ENCODE assay signal across 27 cellular contexts in genomic region chr20:4694076-4694475, GRCh38. TPM values are rescaled to one million over a fixed set of nuclear protein-coding genes. Genes with fewer than 3 reads are reported as not detected.
DNase-seq lines count a peak whose midpoint lies in the region; ATAC-seq, FAIRE-seq and TF ChIP-seq lines count a peak whose summit lies in the region.
"Had no signal": no experiment of that assay in that cellular context is flagged by ENCODE, and none has a peak within 500 bp of the region (broad histone marks: within the 10 kb centered on the region; RNA-seq: fewer than 3 reads in every experiment).

No MANE protein-coding gene starts in this region.

- H3K9ac ChIP-seq in astrocyte (ENCODE audit: low read length): no peak overlapping the region
- H3K9ac ChIP-seq: BLaER1 treated with 17β-estradiol and CSF1 and Interleukin-3, amounts not matched to agents 10 nM and 100 nM had no signal

- H3K27me3 Mint-ChIP-seq in activated T-cell treated with anti-CD3 and anti-CD28 coated beads, Interleukin-2, amount 50 U/mL, for 24 hours: no peaks in the 10 kb centered on the region
- H3K27me3 Mint-ChIP-seq in activated T-cell treated with anti-CD3 and anti-CD28 coated beads, Interleukin-2, amount 50 U/mL, for 72 hours (ENCODE audit: low read depth): no peaks in the 10 kb centered on the region
- no peaks in the 10 kb centered on the region for H3K27me3 Mint-ChIP-seq in astrocyte (ENCODE audit: low read depth, unreplicated experiment)
- H3K27me3 Mint-ChIP-seq: CD4-positive, alpha-beta T cell had no signal

- TF ChIP-seq CTCF in A549 (IDR thresholded peaks at IDR 0.05): no peak
- no peak for TF ChIP-seq CTCF in astrocyte (IDR thresholded peaks at IDR 0.05; ENCODE audit: insufficient read depth, low read depth, low read length)

- H3K9me3 Mint-ChIP-seq in activated T-cell treated with anti-CD3 and anti-CD28 coated beads, Interleukin-2, amount 50 U/mL, for 24 hours: no peaks in the 10 kb centered on the region
- H3K9me3 Mint-ChIP-seq in activated T-cell treated with anti-CD3 and anti-CD28 coated beads, Interleukin-2, amount 50 U/mL, for 72 hours: no peaks in the 10 kb centered on the region
- H3K9me3 Mint-ChIP-seq in astrocyte (ENCODE audit: unreplicated experiment): no peaks in the 10 kb centered on the region
- H3K9me3 Mint-ChIP-seq: CD14-positive monocyte; CD4-positive, alpha-beta T cell; CD8-positive, alpha-beta memory T cell had no signal

- H3K9me3 ChIP-seq in A549 (no peaks in the 10 kb centered on the region), astrocyte (ENCODE audit: insufficient read depth, low read depth, low read length) (no peaks in the 10 kb centered on the region)
- H3K9me3 ChIP-seq: BE2C, HAP-1 had no signal

- 97% methylated on average over 1 of the region's 1 CpG for WGBS in A549 (ENCODE audit: missing lambda C conversion rate)

- H3K36me3 ChIP-seq in astrocyte (ENCODE audit: insufficient read depth, low read length): no peaks in the 10 kb centered on the region

- H3K4me1 ChIP-seq in A549: peaks cover 17% of the 10 kb centered on the region; the same call in 2 of the 3 replicates
- no peaks in the 10 kb centered on the region for H3K4me1 ChIP-seq in astrocyte (ENCODE audit: insufficient read depth, low read length)
- H3K4me1 ChIP-seq: BE2C had no signal

- CTCF ChIA-PET in A549 (lab: Yijun Ruan, JAX): interaction anchor here (0.8 to 3.5 kb wide), 3 partner anchors 10 to 15 kb away, joined by 3 to 12 read pairs (median 3); no protein-coding TSS in a partner anchor

- H4K20me1 ChIP-seq in astrocyte (ENCODE audit: insufficient read depth, low read length): peaks cover 74% of the 10 kb centered on the region

- H3K27me3 ChIP-seq in astrocyte (ENCODE audit: insufficient read depth, low read length): no peaks in the 10 kb centered on the region
- H3K27me3 ChIP-seq: BE2C; BLaER1 treated with 17β-estradiol and CSF1 and Interleukin-3, amounts not matched to agents 10 nM and 100 nM had no signal

- TF ChIP-seq POLR2A in A549 (IDR thresholded peaks at IDR 0.05; ENCODE audit: low read length): no peak

- FAIRE-seq in A549 (lab: Jason Lieb, UNC) (peak; percentile 49), astrocyte (lab: Jason Lieb, UNC) (no peak)
- FAIRE-seq: D721Med, GM12891, GM18507, H54 had no signal

- H3K79me2 ChIP-seq in astrocyte (ENCODE audit: insufficient read depth, low read length): peaks cover 88% of the 10 kb centered on the region

- no peak for TF ChIP-seq EP300 in A549 (IDR thresholded peaks at IDR 0.05)

- H3K27ac ChIP-seq in A549 (no peak overlapping the region), astrocyte (ENCODE audit: low read depth, low read length) (no peak overlapping the region), epithelial cell of prostate (peak overlapping the region; percentile 98)
- H3K27ac ChIP-seq: 22Rv1; BLaER1 treated with 17β-estradiol and CSF1 and Interleukin-3, amounts not matched to agents 10 nM and 100 nM had no signal

- no peak overlapping the region for H3K4me3 Mint-ChIP-seq in activated T-cell treated with anti-CD3 and anti-CD28 coated beads, Interleukin-2, amount 50 U/mL, for 24 hours
- no peak overlapping the region for H3K4me3 Mint-ChIP-seq in activated T-cell treated with anti-CD3 and anti-CD28 coated beads, Interleukin-2, amount 50 U/mL, for 72 hours
- H3K4me3 Mint-ChIP-seq in astrocyte (ENCODE audit: unreplicated experiment): peak overlapping the region; percentile 21
- H3K4me3 Mint-ChIP-seq: CD14-positive monocyte; CD4-positive, alpha-beta T cell had no signal

- DNase-seq in activated T-cell treated with anti-CD3 and anti-CD28 coated beads, Interleukin-2, amount 50 U/mL, for 24 hours: no peak
- no peak for DNase-seq in activated T-cell treated with anti-CD3 and anti-CD28 coated beads, Interleukin-2, amount 50 U/mL, for 72 hours
- no peak for DNase-seq in A549 (ENCODE audit: low read depth in 1 of 2, low spot score in 1 of 2)
- DNase-seq in astrocyte (ENCODE audit: low read depth): no peak
- no peak for DNase-seq in epithelial cell of prostate (ENCODE audit: low read depth, low spot score)
- DNase-seq in KG1 (lab: John Stamatoyannopoulos, UW): no peak
- no peak for DNase-seq in effector CD8-positive, alpha-beta T cell (lab: John Stamatoyannopoulos, UW)
- no peak for DNase-seq in iPS-NIHi11 (ENCODE audit: low spot score)
- DNase-seq: ACHN; AML-193; BE2C; CD4-positive, alpha-beta T cell; CD8-positive, alpha-beta memory T cell; DMS 273 treated with DMSO at 0.1 percent for 48 hours; DMS79 treated with DMSO at 0.1 percent for 48 hours; GF-D8; GOT3 had no signal

- H3K4me1 Mint-ChIP-seq in activated T-cell treated with anti-CD3 and anti-CD28 coated beads, Interleukin-2, amount 50 U/mL, for 24 hours (ENCODE audit: low read depth): peaks cover 74% of the 10 kb centered on the region
- peaks cover 71% of the 10 kb centered on the region for H3K4me1 Mint-ChIP-seq in activated T-cell treated with anti-CD3 and anti-CD28 coated beads, Interleukin-2, amount 50 U/mL, for 72 hours (ENCODE audit: low read depth)
- H3K4me1 Mint-ChIP-seq in astrocyte (ENCODE audit: low read depth, unreplicated experiment): peaks cover 8% of the 10 kb centered on the region

- H3K4me3 ChIP-seq in A549 (no peak overlapping the region), astrocyte (ENCODE audit: insufficient read depth, low read depth, low read length) (no peak overlapping the region)
- H3K4me3 ChIP-seq: BLaER1 treated with 17β-estradiol and CSF1 and Interleukin-3, amounts not matched to agents 10 nM and 100 nM; HAP-1 had no signal

- peaks cover 93% of the 10 kb centered on the region for H3K36me3 Mint-ChIP-seq in activated T-cell treated with anti-CD3 and anti-CD28 coated beads, Interleukin-2, amount 50 U/mL, for 24 hours (ENCODE audit: low read depth)
- H3K36me3 Mint-ChIP-seq in activated T-cell treated with anti-CD3 and anti-CD28 coated beads, Interleukin-2, amount 50 U/mL, for 72 hours (ENCODE audit: insufficient read depth in 2 of 2): peaks cover 9 to 40% of the 10 kb centered on the region in 2 donors
- H3K36me3 Mint-ChIP-seq in astrocyte (ENCODE audit: low read depth, unreplicated experiment): peaks cover 4% of the 10 kb centered on the region

- H3K27ac Mint-ChIP-seq in activated T-cell treated with anti-CD3 and anti-CD28 coated beads, Interleukin-2, amount 50 U/mL, for 24 hours: peak overlapping the region; percentile 68
- H3K27ac Mint-ChIP-seq in activated T-cell treated with anti-CD3 and anti-CD28 coated beads, Interleukin-2, amount 50 U/mL, for 72 hours: no peak overlapping the region
- H3K27ac Mint-ChIP-seq in astrocyte (ENCODE audit: unreplicated experiment): no peak overlapping the region
- H3K27ac Mint-ChIP-seq: CD4-positive, alpha-beta T cell had no signal

- no peak for TF ChIP-seq RAD21 in A549 (conservative IDR thresholded peaks at IDR 0.05 in 1 of 2, IDR thresholded peaks at IDR 0.05 in 1 of 2)

- POLR2A ChIA-PET in A549 (lab: Yijun Ruan, JAX): interaction anchor here (0.5 to 0.6 kb wide), 2 partner anchors 38 to 82 kb away, joined by 4 to 11 read pairs; no protein-coding TSS in a partner anchor

- ATAC-seq in activated T-cell treated with anti-CD3 and anti-CD28 coated beads, Interleukin-2, amount 50 U/mL, for 72 hours (replicated peaks in 1 of 2): no peak
- no peak for ATAC-seq in A549

- H2AFZ ChIP-seq in astrocyte (ENCODE audit: low read depth, low read length): no peak overlapping the region

- no peak overlapping the region for H3K4me2 ChIP-seq in A549
- no peak overlapping the region for H3K4me2 ChIP-seq in astrocyte (ENCODE audit: low read length)
- H3K4me2 ChIP-seq: BLaER1 treated with 17β-estradiol and CSF1 and Interleukin-3, amounts not matched to agents 10 nM and 100 nM had no signal

TF ChIP-seq in A549, 52 proteins besides CTCF, POLR2A, EP300 and RAD21 (continues in another document):
- TF ChIP-seq REST (IDR thresholded peaks at IDR 0.05) (no peak), FOSL2 (IDR thresholded peaks at IDR 0.05) (no peak), FOSL2 (CRISPR knock-in tag; IDR thresholded peaks at IDR 0.05) (no peak), KDM1A (IDR thresholded peaks at IDR 0.05; ENCODE audit: low read depth) (no peak)

RNA-seq across cellular contexts. Expression of gene PRNP, which starts 7.8 kb away (rescaled TPM):
- total RNA-seq in activated T-cell treated with anti-CD3 and anti-CD28 coated beads, Interleukin-2, amount 50 U/mL, for 72 hours: 10 to 100 TPM; 69.3 to 97.3 TPM
- polyA plus RNA-seq in A549 (2011; rRNA removed) (247 and 269 TPM in 2 replicates), A549 (2017; fragmentation: RNase III; extraction: RNeasy Plus Mini Kit Qiagen cat#74134 plus additional on column Dnase treatment) (149 to 153 TPM (median 151 TPM) in 3 replicates)
- 238 and 294 TPM in 2 replicates for polyA plus RNA-seq in A549 (2012; cell fraction: cytosol; rRNA removed)
- polyA plus RNA-seq in A549 (2012; cell fraction: nucleus; rRNA removed): 167 and 260 TPM in 2 replicates
- 293 and 405 TPM in 2 replicates for polyA minus RNA-seq in A549 (2011; rRNA and poly(A)+ RNA removed)
- total RNA-seq in astrocyte: 108 and 117 TPM in 2 replicates

RNA-seq across cellular contexts. Expression of gene PRND, which starts 27.6 kb away (rescaled TPM):
- not detected for total RNA-seq in activated T-cell treated with anti-CD3 and anti-CD28 coated beads, Interleukin-2, amount 50 U/mL, for 72 hours
- polyA plus RNA-seq in A549 (2011; rRNA removed): not detected in 2 replicates
- not detected in 2 replicates for polyA plus RNA-seq in A549 (2012; cell fraction: cytosol; rRNA removed)
- polyA plus RNA-seq in A549 (2012; cell fraction: nucleus; rRNA removed): not detected in 2 replicates
- not detected in 3 replicates for polyA plus RNA-seq in A549 (2017; fragmentation: RNase III; extraction: RNeasy Plus Mini Kit Qiagen cat#74134 plus additional on column Dnase treatment)
- polyA minus RNA-seq in A549 (2011; rRNA and poly(A)+ RNA removed): not detected in 2 replicates
- not detected in 2 replicates for total RNA-seq in astrocyte
- total RNA-seq: CD4-positive, alpha-beta T cell; CD8-positive, alpha-beta memory T cell; Daoy; G401 had no signal
- polyA plus RNA-seq: CD14-positive monocyte had no signal
